ENCODE assay signal across 8 cellular contexts in genomic region chr7:1176891-1177373, GRCh38. TPM values are rescaled to one million over a fixed set of nuclear protein-coding genes. Genes with fewer than 3 reads are reported as not detected.
DNase-seq lines count a peak whose midpoint lies in the region; ATAC-seq and TF ChIP-seq lines count a peak whose summit lies in the region.

No MANE protein-coding gene starts in this region.

- no peak for TF ChIP-seq POLR2A in sigmoid colon (IDR thresholded peaks at IDR 0.05)

- no peak for TF ChIP-seq EP300 in sigmoid colon (IDR thresholded peaks at IDR 0.05)

- ATAC-seq in activated CD4-positive, CD25-positive, alpha-beta regulatory T cell treated with anti-CD3 and anti-CD28 coated beads, Interleukin-2, amount 50 U/mL, for 24 hours = peak; percentile 52 to 57
- ATAC-seq in lower lobe of right lung = peak; percentile 80 to 87

- DNase-seq in NCI-H345 (lab: John Stamatoyannopoulos, UW) (peak; percentile 55), NCI-H345 treated with DMSO at 0.1 percent for 48 hours (lab: John Stamatoyannopoulos, UW; ENCODE audit: unreplicated experiment) (no peak), NCI-H146 treated with DMSO at 0.1 percent for 48 hours (lab: John Stamatoyannopoulos, UW; ENCODE audit: unreplicated experiment) (peak; percentile 17), lower lobe of right lung (peak; percentile 86), sigmoid colon (no peak)
- DNase-seq in central memory CD4-positive, alpha-beta T cell = peak; percentile 67
- DNase-seq in stimulated activated CD8-positive, alpha-beta memory T cell treated with anti-CD3 and anti-CD28 coated beads, Interleukin-4, amount 100 ng/mL, for 48 hours = peak; percentile 98

- no peaks in the 10 kb centered on the region for H3K4me1 ChIP-seq in lower lobe of right lung
- peaks cover 0 to 12% (median 7%) of the 10 kb centered on the region in 4 donors for H3K4me1 ChIP-seq in sigmoid colon

- no peak overlapping the region for H3K4me3 ChIP-seq in lower lobe of right lung
- H3K4me3 ChIP-seq in sigmoid colon = no peak overlapping the region

- intact Hi-C loops in lower lobe of right lung (cut with DNase I) (no loop called here), sigmoid colon (cut with DNase I) (loop anchor here (5.0 kb wide), 2 partner anchors 90 to 185 kb away; partner anchors contain the start of gene GPER1)

- peak; percentile 64 for TF ChIP-seq CTCF in lower lobe of right lung (IDR thresholded peaks at IDR 0.05)
- TF ChIP-seq CTCF in sigmoid colon (IDR thresholded peaks at IDR 0.05) = peak in 2 of 4 experiments; percentile 39 to 63

- H3K9me3 ChIP-seq in lower lobe of right lung (no peaks in the 10 kb centered on the region), sigmoid colon (no peaks in the 10 kb centered on the region)

- WGBS in sigmoid colon, 2 donors = 19 to 41% methylated on average over 22 of the region's 22 CpGs

- H3K36me3 ChIP-seq in lower lobe of right lung (no peaks in the 10 kb centered on the region), sigmoid colon (no peaks in the 10 kb centered on the region)

- H3K27me3 ChIP-seq in lower lobe of right lung (ENCODE audit: low read depth) (peaks cover 3% of the 10 kb centered on the region), sigmoid colon (peaks cover 0 to 9% (median 6%) of the 10 kb centered on the region in 3 donors)

- no peak overlapping the region for H3K27ac ChIP-seq in lower lobe of right lung
- no peak overlapping the region for H3K27ac ChIP-seq in sigmoid colon

RNA-seq across cellular contexts. Expression of gene ZFAND2A, which starts 16.9 kb away (rescaled TPM):
- total RNA-seq in lower lobe of right lung (14.8 TPM), sigmoid colon (10 to 100 TPM; 21.6 to 28.2 (median 25.0) TPM)
- polyA plus RNA-seq in sigmoid colon = 100 to 1,000 TPM in 1 of 3 donors, 10 to 100 TPM in 2; 35.5 to 231 (median 99.7) TPM

RNA-seq across cellular contexts. Expression of gene UNCX, which starts 55.7 kb away (rescaled TPM):
- total RNA-seq in lower lobe of right lung = not detected
- total RNA-seq in sigmoid colon = not detected
- not detected for polyA plus RNA-seq in sigmoid colon

Comparison
In these comparisons a context has a peak if more than half of its experiments do, and no peak if none do; other contexts are left out.
1. DNase-seq: peak in NCI-H345 (single experiment), NCI-H146 treated with DMSO at 0.1 percent for 48 hours (single experiment), central memory CD4-positive, alpha-beta T cell (single experiment), lower lobe of right lung (single experiment) and stimulated activated CD8-positive, alpha-beta memory T cell treated with anti-CD3 and anti-CD28 coated beads, Interleukin-4, amount 100 ng/mL, for 48 hours (single experiment); none in NCI-H345 treated with DMSO at 0.1 percent for 48 hours (single experiment) and sigmoid colon (single experiment).